1 cellular context compared by ENCODE assay signal in genomic region chr17:3658784-3659449, GRCh38.
TF ChIP-seq lines count a peak whose summit lies in the region.

No MANE protein-coding gene starts in this region.

TF ChIP-seq in K562, 482 proteins besides CTCF, POLR2A, EP300 and RAD21:
- no peak for TF ChIP-seq MCM7 (IDR thresholded peaks at IDR 0.05)
- TF ChIP-seq BRCA1 (IDR thresholded peaks at IDR 0.05): no peak
- TF ChIP-seq BRCA1 (CRISPR knock-in tag; IDR thresholded peaks at IDR 0.05): no peak
- TF ChIP-seq ZNF347 (CRISPR knock-in tag; IDR thresholded peaks at IDR 0.05; ENCODE audit: low read depth): no peak
- TF ChIP-seq POLR2G (IDR thresholded peaks at IDR 0.05; ENCODE audit: low read depth, low read length): 0 out of 2 replicates have a peak, but pooled peaks have one; percentile 18
- TF ChIP-seq ZNF717 (CRISPR knock-in tag; IDR thresholded peaks at IDR 0.05): no peak
- TF ChIP-seq FOXA1 (IDR thresholded peaks at IDR 0.05; ENCODE audit: borderline replicate concordance): no peak
